In genomic region chr20:53883098-53883762, GRCh38 we compare ENCODE assay signal across 12 cellular contexts.
DNase-seq lines count a peak whose midpoint lies in the region; ATAC-seq and TF ChIP-seq lines count a peak whose summit lies in the region.
"Had no signal": no experiment of that assay in that cellular context is flagged by ENCODE, and none has a peak within 500 bp of the region (broad histone marks: within the 10 kb centered on the region; RNA-seq: fewer than 3 reads in every experiment).

No MANE protein-coding gene starts in this region.

- DNase-seq in Caki2 (ENCODE audit: low read depth), result peak; percentile 51
- DNase-seq in ELR (ENCODE audit: low read depth), result peak; percentile 95
- peak; percentile 95 for DNase-seq in RPMI7951 (ENCODE audit: low read depth)
- DNase-seq in foreskin keratinocyte, result no peak
- no peak for DNase-seq in HuH-7.5 (ENCODE audit: low spot score)
- DNase-seq in AG08396 (ENCODE audit: low spot score), result no peak
- DNase-seq: activated CD4-positive, CD25-positive, alpha-beta regulatory T cell treated with anti-CD3 and anti-CD28 coated beads, Interleukin-2, amount 50 U/mL, for 72 hours; erythroblast; naive thymus-derived CD4-positive, alpha-beta T cell; NCI-H2081 treated with DMSO at 0.1 percent for 48 hours; RPMI8226 had no signal

- H3K4me1 ChIP-seq in foreskin keratinocyte, result no peaks in the 10 kb centered on the region

- H3K27me3 ChIP-seq in foreskin keratinocyte, result peaks cover 2% of the 10 kb centered on the region

- ATAC-seq in foreskin keratinocyte, result peak; percentile 58
- ATAC-seq in GM18498 (IDR thresholded peaks at IDR 0.05; ENCODE audit: unreplicated experiment), result no peak
- ATAC-seq: naive thymus-derived CD4-positive, alpha-beta T cell had no signal

- in situ Hi-C loops in Caki2 (cut with HindIII; ENCODE audit: low pct_unique_long_range_greater_than_20kb, low sequenced_read_pairs), result no loop called here

- no peak for TF ChIP-seq CTCF in foreskin keratinocyte (conservative IDR thresholded peaks at IDR 0.05)

- H3K27ac ChIP-seq in foreskin keratinocyte, result no peak overlapping the region

Comparison
In these comparisons a context has a peak if more than half of its experiments do, and no peak if none do; other contexts are left out.
1. DNase-seq: peak in Caki2 (single experiment), ELR (single experiment) and RPMI7951 (single experiment); none in foreskin keratinocyte (0 of 2), HuH-7.5 (single experiment) and AG08396 (single experiment).